1 cellular context compared by ENCODE assay signal in the genomic region with DNA sequence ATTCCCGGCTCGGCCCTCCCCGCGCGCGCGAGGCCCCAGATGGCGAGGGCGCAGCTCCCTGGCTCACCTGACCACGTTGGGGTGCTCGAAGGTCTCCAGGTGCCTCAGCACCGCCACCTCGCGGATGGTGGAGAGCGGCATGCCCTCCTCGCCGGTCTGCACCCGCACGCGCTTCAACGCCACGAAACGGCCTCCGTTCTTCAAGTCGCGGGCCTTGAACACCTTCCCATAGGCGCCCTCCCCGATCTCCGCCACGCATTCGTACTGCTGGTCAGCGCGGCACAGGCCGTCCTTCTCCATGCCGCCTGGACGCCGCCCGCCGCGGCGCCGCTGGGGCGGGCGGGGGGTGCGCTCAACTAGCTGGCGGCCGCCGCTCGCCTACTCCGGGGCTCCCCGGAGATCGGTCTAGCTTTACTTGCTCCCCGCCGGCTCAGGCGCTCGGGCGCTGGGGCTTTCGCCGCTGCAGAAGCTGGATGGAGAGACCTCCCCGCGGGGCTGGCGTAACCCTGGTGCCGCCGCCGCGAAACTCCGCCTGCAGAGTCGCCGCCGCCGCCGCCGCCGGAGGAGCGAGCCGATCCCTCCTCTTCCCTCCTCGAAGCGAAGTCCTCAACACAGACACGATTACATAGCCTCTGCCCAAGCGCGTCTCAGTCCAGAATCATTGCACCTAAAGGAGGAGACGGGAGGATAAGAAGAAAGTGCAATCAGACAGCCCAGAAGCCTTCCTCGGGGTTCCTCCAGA.
A peak's percentile ranks its signal among the peaks of the same experiment; 100 is the strongest.
TF ChIP-seq lines count a peak whose summit lies in the region.

No MANE protein-coding gene starts in this region.

TF ChIP-seq in HepG2, 621 proteins besides CTCF, POLR2A, EP300 and RAD21 (continued from another document and continues in another):
- TF ChIP-seq, protein P1, sequence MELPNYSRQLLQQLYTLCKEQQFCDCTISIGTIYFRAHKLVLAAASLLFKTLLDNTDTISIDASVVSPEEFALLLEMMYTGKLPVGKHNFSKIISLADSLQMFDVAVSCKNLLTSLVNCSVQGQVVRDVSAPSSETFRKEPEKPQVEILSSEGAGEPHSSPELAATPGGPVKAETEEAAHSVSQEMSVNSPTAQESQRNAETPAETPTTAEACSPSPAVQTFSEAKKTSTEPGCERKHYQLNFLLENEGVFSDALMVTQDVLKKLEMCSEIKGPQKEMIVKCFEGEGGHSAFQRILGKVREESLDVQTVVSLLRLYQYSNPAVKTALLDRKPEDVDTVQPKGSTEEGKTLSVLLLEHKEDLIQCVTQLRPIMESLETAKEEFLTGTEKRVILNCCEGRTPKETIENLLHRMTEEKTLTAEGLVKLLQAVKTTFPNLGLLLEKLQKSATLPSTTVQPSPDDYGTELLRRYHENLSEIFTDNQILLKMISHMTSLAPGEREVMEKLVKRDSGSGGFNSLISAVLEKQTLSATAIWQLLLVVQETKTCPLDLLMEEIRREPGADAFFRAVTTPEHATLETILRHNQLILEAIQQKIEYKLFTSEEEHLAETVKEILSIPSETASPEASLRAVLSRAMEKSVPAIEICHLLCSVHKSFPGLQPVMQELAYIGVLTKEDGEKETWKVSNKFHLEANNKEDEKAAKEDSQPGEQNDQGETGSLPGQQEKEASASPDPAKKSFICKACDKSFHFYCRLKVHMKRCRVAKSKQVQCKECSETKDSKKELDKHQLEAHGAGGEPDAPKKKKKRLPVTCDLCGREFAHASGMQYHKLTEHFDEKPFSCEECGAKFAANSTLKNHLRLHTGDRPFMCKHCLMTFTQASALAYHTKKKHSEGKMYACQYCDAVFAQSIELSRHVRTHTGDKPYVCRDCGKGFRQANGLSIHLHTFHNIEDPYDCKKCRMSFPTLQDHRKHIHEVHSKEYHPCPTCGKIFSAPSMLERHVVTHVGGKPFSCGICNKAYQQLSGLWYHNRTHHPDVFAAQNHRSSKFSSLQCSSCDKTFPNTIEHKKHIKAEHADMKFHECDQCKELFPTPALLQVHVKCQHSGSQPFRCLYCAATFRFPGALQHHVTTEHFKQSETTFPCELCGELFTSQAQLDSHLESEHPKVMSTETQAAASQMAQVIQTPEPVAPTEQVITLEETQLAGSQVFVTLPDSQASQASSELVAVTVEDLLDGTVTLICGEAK (IDR thresholded peaks at IDR 0.05): no peak
- TF ChIP-seq, protein P1 (CRISPR knock-in tag; IDR thresholded peaks at IDR 0.05): 0 out of 2 replicates have a peak, but pooled peaks have one; percentile 68
- TF ChIP-seq SP4 (CRISPR knock-in tag; IDR thresholded peaks at IDR 0.05): peak; percentile 31; the same call in 1 of the 2 replicates
- peak; percentile 30; the same call in 1 of the 2 replicates for TF ChIP-seq ZNF784 (CRISPR knock-in tag; IDR thresholded peaks at IDR 0.05; ENCODE audit: borderline replicate concordance)
- TF ChIP-seq MTA1 (CRISPR knock-in tag; IDR thresholded peaks at IDR 0.05; ENCODE audit: borderline replicate concordance): peak; percentile 41; the same call in 1 of the 2 replicates
- peak; percentile 53; the same call in 1 of the 2 replicates for TF ChIP-seq ZNF430 (CRISPR knock-in tag; IDR thresholded peaks at IDR 0.05)
- no peak; the same call in 1 of the 2 replicates for TF ChIP-seq ZNF143 (CRISPR knock-in tag; IDR thresholded peaks at IDR 0.05)
- TF ChIP-seq U2AF1 (optimal IDR thresholded peaks at IDR 0.05; ENCODE audit: low read depth, low read length): peak; percentile 12
- peak; percentile 67 for TF ChIP-seq TFDP2 (CRISPR knock-in tag; IDR thresholded peaks at IDR 0.05)
- TF ChIP-seq MAF1 (CRISPR knock-in tag; IDR thresholded peaks at IDR 0.05; ENCODE audit: borderline replicate concordance): no peak
- TF ChIP-seq BHLHE40 (IDR thresholded peaks at IDR 0.05; ENCODE audit: low read length): peak; percentile 77
- TF ChIP-seq THRA (CRISPR knock-in tag; IDR thresholded peaks at IDR 0.05; ENCODE audit: borderline replicate concordance): peak; percentile 81
- TF ChIP-seq BCL3 (CRISPR knock-in tag; IDR thresholded peaks at IDR 0.05): no peak; the same call in 1 of the 2 replicates
- TF ChIP-seq CREB3 (CRISPR knock-in tag; IDR thresholded peaks at IDR 0.05): peak; percentile 53; the same call in 1 of the 2 replicates
- TF ChIP-seq CEBPG (CRISPR knock-in tag; IDR thresholded peaks at IDR 0.05): 0 out of 2 replicates have a peak, but pooled peaks have one; percentile 19
- no peak; the same call in 1 of the 2 replicates for TF ChIP-seq ZNF30 (CRISPR knock-in tag; IDR thresholded peaks at IDR 0.05)
- peak; percentile 50; the same call in 1 of the 2 replicates for TF ChIP-seq GATAD2A (CRISPR knock-in tag; IDR thresholded peaks at IDR 0.05)
- TF ChIP-seq ZNF619 (CRISPR knock-in tag; IDR thresholded peaks at IDR 0.05): 0 out of 2 replicates have a peak, but pooled peaks have one; percentile 39
- TF ChIP-seq, protein P2, sequence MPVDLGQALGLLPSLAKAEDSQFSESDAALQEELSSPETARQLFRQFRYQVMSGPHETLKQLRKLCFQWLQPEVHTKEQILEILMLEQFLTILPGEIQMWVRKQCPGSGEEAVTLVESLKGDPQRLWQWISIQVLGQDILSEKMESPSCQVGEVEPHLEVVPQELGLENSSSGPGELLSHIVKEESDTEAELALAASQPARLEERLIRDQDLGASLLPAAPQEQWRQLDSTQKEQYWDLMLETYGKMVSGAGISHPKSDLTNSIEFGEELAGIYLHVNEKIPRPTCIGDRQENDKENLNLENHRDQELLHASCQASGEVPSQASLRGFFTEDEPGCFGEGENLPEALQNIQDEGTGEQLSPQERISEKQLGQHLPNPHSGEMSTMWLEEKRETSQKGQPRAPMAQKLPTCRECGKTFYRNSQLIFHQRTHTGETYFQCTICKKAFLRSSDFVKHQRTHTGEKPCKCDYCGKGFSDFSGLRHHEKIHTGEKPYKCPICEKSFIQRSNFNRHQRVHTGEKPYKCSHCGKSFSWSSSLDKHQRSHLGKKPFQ (CRISPR knock-in tag; IDR thresholded peaks at IDR 0.05; ENCODE audit: insufficient replicate concordance): no peak
- no peak for TF ChIP-seq ZNF770 (CRISPR knock-in tag; IDR thresholded peaks at IDR 0.05)
- TF ChIP-seq ZNF816 (CRISPR knock-in tag; IDR thresholded peaks at IDR 0.05; ENCODE audit: borderline replicate concordance): 0 out of 2 replicates have a peak, but pooled peaks have one; percentile 24
